17 cellular contexts compared by ENCODE assay signal in genomic region chr5:156526081-156527017, GRCh38.
DNase-seq lines count a peak whose midpoint lies in the region; TF ChIP-seq lines count a peak whose summit lies in the region.
"Had no signal": no experiment of that assay in that cellular context is flagged by ENCODE, and none has a peak within 500 bp of the region (broad histone marks: within the 10 kb centered on the region; RNA-seq: fewer than 3 reads in every experiment).

No MANE protein-coding gene starts in this region.

- peak overlapping the region; percentile 84 to 89 (median 86) for H3K27ac Mint-ChIP-seq in nephron

- H3K9me3 Mint-ChIP-seq in nephron: peaks cover 9% of the 10 kb centered on the region

- CTCF ChIA-PET in BJ (lab: Yijun Ruan, JAX): interaction anchor here (0.9 kb wide), 1 partner anchor 121 kb away, joined by 3 read pairs; no protein-coding TSS in a partner anchor

- H3K27me3 Mint-ChIP-seq in nephron (ENCODE audit: low read depth): no peaks in the 10 kb centered on the region

- TF ChIP-seq CTCF in BJ (IDR thresholded peaks at IDR 0.05; ENCODE audit: insufficient read depth, low read depth, low read length) (no peak), nephron (IDR thresholded peaks at IDR 0.05; ENCODE audit: unreplicated experiment in 3 of 3) (no peak)

- DNase-seq in BJ (ENCODE audit: low read depth) (peak; percentile 16), NCI-H69 (lab: John Stamatoyannopoulos, UW) (peak; percentile 91), fibroblast of gingiva (ENCODE audit: low read depth) (peak; percentile 7), amygdala (lab: John Stamatoyannopoulos, UW) (no peak), SIG-M5 treated with dmso at 0.1 percent for 504 hours (lab: John Stamatoyannopoulos, UW; ENCODE audit: unreplicated experiment) (no peak), AG08396 (ENCODE audit: low spot score) (no peak)
- DNase-seq in activated CD8-positive, alpha-beta memory T cell treated with anti-CD3 and anti-CD28 coated beads, Interleukin-2, amount 50 U/mL, for 48 hours: no peak
- DNase-seq: AML-193, DMS53, GDM1, Kasumi-1, NCI-H1417, NCI-H1694 treated with DMSO at 0.1 percent for 48 hours, NCI-H2081 treated with DMSO at 0.1 percent for 48 hours, SJCRH30 had no signal

- POLR2A ChIA-PET in BJ (lab: Charles Lee): no interaction called here

- H3K4me1 Mint-ChIP-seq in nephron: peaks cover 33% of the 10 kb centered on the region

- H3K4me3 ChIP-seq in BJ (ENCODE audit: low read depth, low read length): no peak overlapping the region
- H3K4me3 ChIP-seq: A549, SJCRH30 had no signal

- no peaks in the 10 kb centered on the region for H3K36me3 Mint-ChIP-seq in nephron (ENCODE audit: low read depth)

- H3K4me3 Mint-ChIP-seq in nephron: no peak overlapping the region

- H3K27me3 ChIP-seq in BJ (ENCODE audit: control insufficient read depth, insufficient read depth, low read length): no peaks in the 10 kb centered on the region
- H3K27me3 ChIP-seq: SJCRH30 had no signal

- H3K36me3 ChIP-seq in BJ (ENCODE audit: control insufficient read depth, insufficient read depth, low read length): no peaks in the 10 kb centered on the region
- H3K36me3 ChIP-seq: SJCRH30 had no signal

Comparison
In these comparisons a context has a peak if more than half of its experiments do, and no peak if none do; other contexts are left out.
1. DNase-seq: peak in BJ (single experiment), NCI-H69 (single experiment) and fibroblast of gingiva (single experiment); none in activated CD8-positive, alpha-beta memory T cell treated with anti-CD3 and anti-CD28 coated beads, Interleukin-2, amount 50 U/mL, for 48 hours (single experiment), amygdala (0 of 56), SIG-M5 treated with dmso at 0.1 percent for 504 hours (single experiment) and AG08396 (single experiment).